In the genomic region with DNA sequence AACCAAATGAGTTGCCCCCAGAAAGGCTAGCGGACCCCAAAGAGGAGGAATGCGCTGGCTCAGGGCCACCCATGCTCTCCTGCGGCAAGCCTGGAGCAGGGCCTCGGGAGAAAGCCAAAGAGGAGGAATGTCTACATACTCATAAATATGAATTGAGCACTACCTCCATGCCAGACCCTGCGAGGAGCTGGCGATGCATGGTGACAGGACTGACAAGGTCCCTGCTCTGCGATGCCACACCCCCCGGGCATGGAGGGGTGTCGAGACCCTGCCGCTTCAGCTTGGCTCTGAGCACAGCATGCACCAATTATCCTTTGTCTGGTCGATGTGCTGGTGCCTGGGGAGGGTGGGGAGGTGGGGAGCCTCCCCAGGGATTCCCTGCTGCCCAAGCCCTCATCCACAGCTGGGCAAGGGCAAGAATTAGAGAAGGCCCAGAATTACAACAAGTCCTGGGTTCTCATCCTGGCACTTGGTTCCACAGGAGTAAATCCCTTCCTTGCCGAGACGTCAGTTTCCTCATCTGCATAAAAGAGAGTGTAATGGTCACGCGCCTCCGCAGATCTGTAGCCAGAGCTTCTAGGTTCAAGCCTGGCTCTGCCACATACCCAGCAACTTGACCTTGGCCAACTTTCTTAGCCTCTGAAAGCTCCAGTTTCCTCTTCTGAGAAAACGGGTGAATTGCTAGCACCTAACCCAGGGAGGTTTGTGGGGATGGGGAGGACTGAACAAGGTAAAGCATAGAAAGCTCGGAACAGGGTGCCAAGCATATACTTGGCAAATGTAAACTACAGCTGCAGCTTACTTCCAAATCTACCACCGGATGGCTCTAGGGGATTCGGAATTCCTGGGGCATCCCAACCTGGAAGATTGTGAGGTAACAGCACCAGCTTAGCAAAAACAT, we compare ENCODE assay signal across 8 cellular contexts.
A peak's percentile ranks its signal among the peaks of the same experiment; 100 is the strongest.
DNase-seq lines count a peak whose midpoint lies in the region; ATAC-seq and TF ChIP-seq lines count a peak whose summit lies in the region.
"Had no signal": no experiment of that assay in that cellular context is flagged by ENCODE, and none has a peak within 500 bp of the region (broad histone marks: within the 10 kb centered on the region; RNA-seq: fewer than 3 reads in every experiment).

No MANE protein-coding gene starts in this region.

- H3K9ac ChIP-seq in HUES6 (ENCODE audit: low read length) (no peak overlapping the region), parathyroid adenoma (no peak overlapping the region)

- DNase-seq in epithelial cell of proximal tubule (ENCODE audit: low read depth) (no peak), NCI-H1048 (lab: John Stamatoyannopoulos, UW) (no peak), HPDE6-E6E7 (ENCODE audit: extremely low spot score) (no peak), stomach (no peak)

- TF ChIP-seq POLR2A in stomach (IDR thresholded peaks at IDR 0.05): no peak

- no peak for TF ChIP-seq CTCF in epithelial cell of proximal tubule (conservative IDR thresholded peaks at IDR 0.05; ENCODE audit: low read depth, low read length)
- no peak for TF ChIP-seq CTCF in parathyroid adenoma (IDR thresholded peaks at IDR 0.05)
- TF ChIP-seq CTCF in stomach (IDR thresholded peaks at IDR 0.05): no peak

- H3K9me3 ChIP-seq in HUES6 (ENCODE audit: control insufficient read depth, insufficient read depth, low read depth, low read length) (no peaks in the 10 kb centered on the region), parathyroid adenoma (ENCODE audit: control insufficient read depth, low read length) (no peaks in the 10 kb centered on the region), stomach (no peaks in the 10 kb centered on the region)

- H3K4me3 ChIP-seq in HUES6 (ENCODE audit: low read depth, low read length) (peak overlapping the region; percentile 54), epithelial cell of proximal tubule (ENCODE audit: low read depth, low read length) (peak overlapping the region; percentile 27), parathyroid adenoma (ENCODE audit: low read depth, low read length) (no peak overlapping the region), stomach (no peak overlapping the region)
- H3K4me3 ChIP-seq: lung had no signal

- H3K4me1 ChIP-seq in HUES6 (ENCODE audit: control insufficient read depth, insufficient read depth, low read length) (peaks cover 27% of the 10 kb centered on the region), parathyroid adenoma (no peaks in the 10 kb centered on the region), stomach (peaks cover 0 to 5% (median 2%) of the 10 kb centered on the region in 4 donors)

- TF ChIP-seq EP300 in stomach (IDR thresholded peaks at IDR 0.05): no peak

- H3K27me3 ChIP-seq in HUES6 (ENCODE audit: control insufficient read depth, insufficient read depth, low read length) (no peaks in the 10 kb centered on the region), parathyroid adenoma (ENCODE audit: control insufficient read depth, insufficient read depth, low read length) (no peaks in the 10 kb centered on the region), stomach (peaks cover 0 to 8% (median 0%) of the 10 kb centered on the region in 3 donors)

- ATAC-seq in GM19035 (IDR thresholded peaks at IDR 0.05; ENCODE audit: unreplicated experiment): peak; percentile 6

- no peak overlapping the region for H3K4me2 ChIP-seq in parathyroid adenoma (ENCODE audit: low read length)

- 67 to 76% (median 72%) methylated on average over 20 of the region's 20 CpGs for WGBS in stomach, 5 donors

- peak overlapping the region; percentile 34 for H2AFZ ChIP-seq in parathyroid adenoma

- no peaks in the 10 kb centered on the region for H3K79me2 ChIP-seq in parathyroid adenoma

- H3K36me3 ChIP-seq in HUES6 (ENCODE audit: control insufficient read depth, insufficient read depth, low read length): no peaks in the 10 kb centered on the region
- no peaks in the 10 kb centered on the region for H3K36me3 ChIP-seq in parathyroid adenoma (ENCODE audit: control insufficient read depth, insufficient read depth, low read length)
- no peaks in the 10 kb centered on the region for H3K36me3 ChIP-seq in stomach

- H3K27ac ChIP-seq in HUES6 (ENCODE audit: low read depth, low read length) (no peak overlapping the region), parathyroid adenoma (no peak overlapping the region), stomach (no peak overlapping the region)

- intact Hi-C loops in stomach (cut with DNase I; ENCODE audit: low total_unique reads): loop anchor here (10.0 kb wide), 1 partner anchor 1430 kb away; no protein-coding TSS in a partner anchor

Comparison
In these comparisons a context has a peak if more than half of its experiments do, and no peak if none do; other contexts are left out.
1. H3K4me3 ChIP-seq: peak in HUES6 (single experiment) and epithelial cell of proximal tubule (single experiment); none in parathyroid adenoma (single experiment) and stomach (0 of 4).